ENCODE assay signal across 13 cellular contexts in genomic region chr14:96083667-96084320, GRCh38. TPM values are rescaled to one million over a fixed set of nuclear protein-coding genes. Genes with fewer than 3 reads are reported as not detected.
A peak's percentile ranks its signal among the peaks of the same experiment; 100 is the strongest.
DNase-seq lines count a peak whose midpoint lies in the region; ATAC-seq and TF ChIP-seq lines count a peak whose summit lies in the region.
"Had no signal": no experiment of that assay in that cellular context is flagged by ENCODE, and none has a peak within 500 bp of the region (broad histone marks: within the 10 kb centered on the region; RNA-seq: fewer than 3 reads in every experiment).

No MANE protein-coding gene starts in this region.

- POLR2A ChIA-PET in CD4-positive, alpha-beta T cell (lab: Charles Lee), result no interaction called here
- POLR2A ChIA-PET in Caco-2 (lab: Charles Lee), result no interaction called here

- H3K36me3 Mint-ChIP-seq in activated T-helper 17 cell treated with anti-CD3 and anti-CD28 coated beads, Interleukin-2, amount 50 U/mL, for 72 hours (ENCODE audit: low read depth), result no peaks in the 10 kb centered on the region
- no peaks in the 10 kb centered on the region for H3K36me3 Mint-ChIP-seq in CD4-positive, alpha-beta T cell (ENCODE audit: low read depth)
- no peaks in the 10 kb centered on the region for H3K36me3 Mint-ChIP-seq in Caco-2 (ENCODE audit: insufficient read depth, unreplicated experiment)

- H3K36me3 ChIP-seq in lung (ENCODE audit: control insufficient read depth in 2 of 2, insufficient read depth in 2 of 2, low read length in 2 of 2) (peaks cover 0 to 16% of the 10 kb centered on the region in 2 donors), Caco-2 (ENCODE audit: control insufficient read depth, insufficient read depth, low read length) (no peaks in the 10 kb centered on the region)

- H3K4me1 Mint-ChIP-seq in activated T-helper 17 cell treated with anti-CD3 and anti-CD28 coated beads, Interleukin-2, amount 50 U/mL, for 72 hours, result no peaks in the 10 kb centered on the region
- H3K4me1 Mint-ChIP-seq in CD4-positive, alpha-beta T cell (ENCODE audit: low read depth), result no peaks in the 10 kb centered on the region
- no peaks in the 10 kb centered on the region for H3K4me1 Mint-ChIP-seq in Caco-2 (ENCODE audit: low read depth, unreplicated experiment)

- DNase-seq in Daoy (ENCODE audit: low read depth), result peak; percentile 37
- peak; percentile 86 for DNase-seq in NCI-H146 (lab: John Stamatoyannopoulos, UW)
- peak; percentile 83 for DNase-seq in lung (ENCODE audit: low spot score)
- DNase-seq in CD4-positive, alpha-beta T cell, result no peak
- no peak for DNase-seq in Caco-2
- DNase-seq: activated CD4-positive, alpha-beta T cell treated with anti-CD3 and anti-CD28 coated beads for 1 hour; activated T-cell treated with anti-CD3 and anti-CD28 coated beads, Interleukin-2, amount 50 U/mL, for 4 hours; effector memory CD8-positive, alpha-beta T cell had no signal

- TF ChIP-seq CTCF in lung (IDR thresholded peaks at IDR 0.05; ENCODE audit: control extremely low read depth, extremely low read depth) (no peak), Caco-2 (IDR thresholded peaks at IDR 0.05; ENCODE audit: insufficient read depth in 1 of 2, low read depth in 1 of 2, low read length in 1 of 2, severe bottlenecking in 1 of 2, unreplicated experiment in 1 of 2) (no peak)
- no peak for TF ChIP-seq CTCF in CD4-positive, alpha-beta T cell (IDR thresholded peaks at IDR 0.05)

- H3K4me1 ChIP-seq in lung (ENCODE audit: control insufficient read depth in 2 of 2, insufficient read depth in 2 of 2, low read length in 2 of 2) (peaks cover 0 to 3% of the 10 kb centered on the region in 2 donors), Caco-2 (no peaks in the 10 kb centered on the region)

- ATAC-seq in activated T-helper 17 cell treated with anti-CD3 and anti-CD28 coated beads, Interleukin-2, amount 50 U/mL, for 72 hours (replicated peaks), result peak; percentile 45
- ATAC-seq in lung (ENCODE audit: insufficient read depth, low FRiP score), result peak; percentile 48
- no peak for ATAC-seq in CD4-positive, alpha-beta T cell (ENCODE audit: poor library complexity)
- no peak for ATAC-seq in GM18520 (IDR thresholded peaks at IDR 0.05; ENCODE audit: unreplicated experiment)
- no peak for ATAC-seq in GM18511 (IDR thresholded peaks at IDR 0.05; ENCODE audit: unreplicated experiment)
- ATAC-seq: activated T-cell treated with anti-CD3 and anti-CD28 coated beads, Interleukin-2, amount 50 U/mL, for 4 hours; effector memory CD8-positive, alpha-beta T cell had no signal

- H3K4me3 Mint-ChIP-seq in activated T-helper 17 cell treated with anti-CD3 and anti-CD28 coated beads, Interleukin-2, amount 50 U/mL, for 72 hours, result no peak overlapping the region
- no peak overlapping the region for H3K4me3 Mint-ChIP-seq in CD4-positive, alpha-beta T cell
- H3K4me3 Mint-ChIP-seq in Caco-2 (ENCODE audit: unreplicated experiment), result no peak overlapping the region
- H3K4me3 Mint-ChIP-seq: activated T-cell treated with anti-CD3 and anti-CD28 coated beads, Interleukin-2, amount 50 U/mL, for 4 hours; effector memory CD8-positive, alpha-beta T cell had no signal

- intact Hi-C loops in CD4-positive, alpha-beta T cell (cut with DNase I, micrococcal nuclease), result no loop called here
- intact Hi-C loops in Caco-2 (cut with micrococcal nuclease; ENCODE audit: unreplicated experiment), result no loop called here

- no TSS peak for BruUV-seq in Caco-2 (replicated peaks; lab: Mats Ljungman, UMichigan)

- H3K27ac ChIP-seq in lung (ENCODE audit: low read depth in 1 of 2, low read length in 1 of 2), result peak overlapping the region in 1 of 2 donors; percentile 18
- H3K27ac ChIP-seq in CD4-positive, alpha-beta T cell (ENCODE audit: low read depth, low read length), result no peak overlapping the region
- H3K27ac ChIP-seq: BLaER1 treated with 17β-estradiol and CSF1 and Interleukin-3, amounts not matched to agents 10 nM and 100 nM; suprapubic skin had no signal

- H3K4me3 ChIP-seq in lung (no peak overlapping the region), Caco-2 (ENCODE audit: low read depth, low read length) (no peak overlapping the region)
- H3K4me3 ChIP-seq: BLaER1 treated with 17β-estradiol and CSF1 and Interleukin-3, amounts not matched to agents 10 nM and 100 nM; suprapubic skin had no signal

- H3K27ac Mint-ChIP-seq in activated T-helper 17 cell treated with anti-CD3 and anti-CD28 coated beads, Interleukin-2, amount 50 U/mL, for 72 hours, result no peak overlapping the region
- no peak overlapping the region for H3K27ac Mint-ChIP-seq in CD4-positive, alpha-beta T cell
- no peak overlapping the region for H3K27ac Mint-ChIP-seq in Caco-2 (ENCODE audit: unreplicated experiment)
- H3K27ac Mint-ChIP-seq: effector memory CD8-positive, alpha-beta T cell had no signal

- H3K27me3 ChIP-seq in lung (ENCODE audit: control insufficient read depth, insufficient read depth), result no peaks in the 10 kb centered on the region
- H3K27me3 ChIP-seq in CD4-positive, alpha-beta T cell (ENCODE audit: control insufficient read depth, insufficient read depth, low read length), result peaks cover 3% of the 10 kb centered on the region
- H3K27me3 ChIP-seq in Caco-2 (replicated peaks; ENCODE audit: control insufficient read depth, insufficient read depth, low read length), result no peaks in the 10 kb centered on the region
- H3K27me3 ChIP-seq: BLaER1 treated with 17β-estradiol and CSF1 and Interleukin-3, amounts not matched to agents 10 nM and 100 nM; suprapubic skin had no signal

- CTCF ChIA-PET in CD4-positive, alpha-beta T cell (lab: Charles Lee), result no interaction called here
- CTCF ChIA-PET in Caco-2 (lab: Charles Lee), result no interaction called here

- 69 to 83% methylated on average over 10 of the region's 10 CpGs for WGBS in lung, 2 donors

- H3K9me3 ChIP-seq in lung (ENCODE audit: control insufficient read depth in 2 of 2, insufficient read depth in 1 of 2, low read length in 1 of 2), result no peaks in the 10 kb centered on the region
- no peaks in the 10 kb centered on the region for H3K9me3 ChIP-seq in CD4-positive, alpha-beta T cell (ENCODE audit: control insufficient read depth, low read length)
- H3K9me3 ChIP-seq in Caco-2, result no peaks in the 10 kb centered on the region
- H3K9me3 ChIP-seq: BLaER1 treated with 17β-estradiol and CSF1 and Interleukin-3, amounts not matched to agents 10 nM and 100 nM; suprapubic skin had no signal

- H3K27me3 Mint-ChIP-seq in activated T-helper 17 cell treated with anti-CD3 and anti-CD28 coated beads, Interleukin-2, amount 50 U/mL, for 72 hours, result peaks cover 3% of the 10 kb centered on the region
- H3K27me3 Mint-ChIP-seq in CD4-positive, alpha-beta T cell, result no peaks in the 10 kb centered on the region
- peaks cover 3% of the 10 kb centered on the region for H3K27me3 Mint-ChIP-seq in Caco-2 (ENCODE audit: insufficient read depth, unreplicated experiment)

- no peaks in the 10 kb centered on the region for H3K9me3 Mint-ChIP-seq in activated T-helper 17 cell treated with anti-CD3 and anti-CD28 coated beads, Interleukin-2, amount 50 U/mL, for 72 hours
- no peaks in the 10 kb centered on the region for H3K9me3 Mint-ChIP-seq in CD4-positive, alpha-beta T cell
- no peaks in the 10 kb centered on the region for H3K9me3 Mint-ChIP-seq in Caco-2 (ENCODE audit: unreplicated experiment)
- H3K9me3 Mint-ChIP-seq: activated T-cell treated with anti-CD3 and anti-CD28 coated beads, Interleukin-2, amount 50 U/mL, for 4 hours; effector memory CD8-positive, alpha-beta T cell had no signal

RNA-seq across cellular contexts. Expression of gene C14orf132, which starts 44.6 kb away (rescaled TPM):
- 3.7 and 5.9 TPM in 2 replicates for total RNA-seq in Daoy (2014; rRNA removed; shearing (Covaris generic))
- total RNA-seq in activated T-helper 17 cell treated with anti-CD3 and anti-CD28 coated beads, Interleukin-2, amount 50 U/mL, for 72 hours, result 1 to 10 TPM; 1.3 to 2.8 TPM
- 10 to 100 TPM; 21.7 to 49.3 TPM for total RNA-seq in lung
- 10 to 100 TPM in 1 of 2 donors, 1 to 10 TPM in 1; 9.8 to 27.7 TPM for polyA plus RNA-seq in lung
- 1 to 10 TPM; 2.0 to 2.4 TPM for total RNA-seq in CD4-positive, alpha-beta T cell
- total RNA-seq in Caco-2 (2022), result 0.05 and 0.20 TPM in 2 replicates

Comparison
In these comparisons a context has a peak if more than half of its experiments do, and no peak if none do; other contexts are left out.
1. DNase-seq: peak in Daoy (single experiment), NCI-H146 (single experiment) and lung (single experiment); none in CD4-positive, alpha-beta T cell (0 of 10) and Caco-2 (0 of 2).
2. ATAC-seq: peak in activated T-helper 17 cell treated with anti-CD3 and anti-CD28 coated beads, Interleukin-2, amount 50 U/mL, for 72 hours (single experiment) and lung (single experiment); none in CD4-positive, alpha-beta T cell (single experiment), GM18520 (single experiment) and GM18511 (single experiment).